7 cellular contexts compared by ENCODE assay signal in genomic region chr14:24525877-24526620, GRCh38. TPM values are rescaled to one million over a fixed set of nuclear protein-coding genes. Genes with fewer than 3 reads are reported as not detected.
"Had no signal": no experiment of that assay in that cellular context is flagged by ENCODE, and none has a peak within 500 bp of the region (broad histone marks: within the 10 kb centered on the region; RNA-seq: fewer than 3 reads in every experiment).

No MANE protein-coding gene starts in this region.

RNA-seq across cellular contexts. Expression of gene CMA1, which starts 18.0 kb away (rescaled TPM):
- total RNA-seq: activated CD4-positive, alpha-beta memory T cell treated with anti-CD3 and anti-CD28 coated beads, Interleukin-2, amount 10 ng/mL, durations not matched to agents 7 days and 5 days; activated CD8-positive, alpha-beta memory T cell treated with anti-CD3 and anti-CD28 coated beads for 36 hours; astrocyte; OCI-LY7; RPMI7951; T-cell had no signal

RNA-seq across cellular contexts. Expression of gene CTSG, which starts 50.0 kb away (rescaled TPM):
- total RNA-seq: activated CD8-positive, alpha-beta memory T cell treated with anti-CD3 and anti-CD28 coated beads for 36 hours; activated T-helper 17 cell treated with anti-CD3 and anti-CD28 coated beads, Interleukin-2, amount 50 U/mL, for 72 hours; astrocyte; OCI-LY7; RPMI7951; T-cell had no signal
